ENCODE assay signal across 8 cellular contexts in the genomic region with DNA sequence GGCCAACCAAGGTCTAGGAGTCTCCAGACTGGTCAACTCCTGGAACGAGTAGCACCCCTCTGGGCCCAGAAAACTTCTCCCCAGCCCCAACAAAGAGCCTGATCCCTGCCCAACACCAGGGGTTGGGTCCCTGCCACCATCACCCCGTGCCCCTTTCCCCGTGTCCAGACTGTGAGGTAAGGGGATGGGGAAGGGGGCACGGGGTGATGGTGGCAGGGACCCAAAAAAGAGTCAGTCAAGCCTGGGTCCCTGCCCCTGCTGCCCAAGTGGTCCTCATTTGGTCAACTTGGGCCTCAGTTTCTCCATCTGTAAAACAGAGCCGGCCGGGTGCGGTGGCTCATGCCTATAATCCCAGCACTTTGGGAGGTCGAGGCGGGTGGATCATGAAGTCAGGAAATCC. TPM values are rescaled to one million over a fixed set of nuclear protein-coding genes. Genes with fewer than 3 reads are reported as not detected.
DNase-seq lines count a peak whose midpoint lies in the region; ATAC-seq and TF ChIP-seq lines count a peak whose summit lies in the region.

No MANE protein-coding gene starts in this region.

- H3K79me2 ChIP-seq in GM23248 (ENCODE audit: insufficient read depth) (peaks cover 28% of the 10 kb centered on the region), SU-DHL-6 (ENCODE audit: insufficient read depth, low read length) (peaks cover 33% of the 10 kb centered on the region)

- H3K4me3 ChIP-seq in GM23248 (no peak overlapping the region), SU-DHL-6 (ENCODE audit: insufficient read depth, low read length, poor library complexity, severe bottlenecking) (no peak overlapping the region), sigmoid colon (no peak overlapping the region)

- H3K9me2 ChIP-seq in GM23248 (ENCODE audit: insufficient read depth) (no peaks in the 10 kb centered on the region), SU-DHL-6 (replicated peaks; ENCODE audit: insufficient read depth, low read length) (no peaks in the 10 kb centered on the region)

- H3K27me3 ChIP-seq in GM23248 (replicated peaks; ENCODE audit: insufficient read depth) (no peaks in the 10 kb centered on the region), SU-DHL-6 (ENCODE audit: low read length) (no peaks in the 10 kb centered on the region), sigmoid colon (no peaks in the 10 kb centered on the region)

- H3K9me3 ChIP-seq in GM23248 (ENCODE audit: low read depth) (no peaks in the 10 kb centered on the region), SU-DHL-6 (ENCODE audit: insufficient read depth, low read length) (no peaks in the 10 kb centered on the region), sigmoid colon (no peaks in the 10 kb centered on the region)

- ATAC-seq in Right ventricle myocardium superior (ENCODE audit: poor library complexity): no peak
- no peak for ATAC-seq in GM21447 (IDR thresholded peaks at IDR 0.05; ENCODE audit: unreplicated experiment)
- ATAC-seq in HG02870 (IDR thresholded peaks at IDR 0.05; ENCODE audit: unreplicated experiment): no peak

- WGBS in GM23248 (ENCODE audit: low coverage in 1 of 2, low lambda C conversion rate in 2 of 2, missing lambda C conversion rate in 2 of 2), 2 experiments: 79 to 82% methylated on average over 7 to 9 of the region's 9 CpGs
- 79 to 90% methylated on average over 9 of the region's 9 CpGs for WGBS in sigmoid colon, 2 donors

- no peaks in the 10 kb centered on the region for H4K20me1 ChIP-seq in GM23248 (ENCODE audit: insufficient read depth)
- H4K20me1 ChIP-seq in SU-DHL-6 (ENCODE audit: low read depth, low read length): peaks cover 7% of the 10 kb centered on the region; the same call in 1 of the 2 replicates

- H3F3A ChIP-seq in GM23248 (ENCODE audit: insufficient read depth) (peaks cover 7% of the 10 kb centered on the region; the same call in 1 of the 2 replicates), SU-DHL-6 (ENCODE audit: insufficient read depth) (peaks cover 14% of the 10 kb centered on the region)

- in situ Hi-C loops in GM23248 (cut with MboI): no loop called here

- no peak for TF ChIP-seq CTCF in SU-DHL-6 (IDR thresholded peaks at IDR 0.05; ENCODE audit: insufficient read depth, low read length, poor library complexity, severe bottlenecking)
- TF ChIP-seq CTCF in sigmoid colon (IDR thresholded peaks at IDR 0.05): no peak

- H2AFZ ChIP-seq in GM23248 (peak overlapping the region; percentile 97; the same call in 1 of the 2 replicates), SU-DHL-6 (ENCODE audit: low read depth, low read length, severe bottlenecking) (no peak overlapping the region)

- H3K9ac ChIP-seq in GM23248: no peak overlapping the region
- H3K9ac ChIP-seq in SU-DHL-6 (ENCODE audit: low read length): peak overlapping the region; percentile 81

- DNase-seq in GM23248 (no peak), Right ventricle myocardium superior (peak; percentile 26), sigmoid colon (no peak), SKM-1 treated with dmso at 0.1 percent for 144 hours (lab: John Stamatoyannopoulos, UW; ENCODE audit: unreplicated experiment) (no peak)
- DNase-seq in NK-92 treated with Interleukin-12 subunit alpha and Interleukin-12 subunit beta, amount 100 ng/mL, for 24 hours (lab: John Stamatoyannopoulos, UW): no peak

- TF ChIP-seq POLR2A in sigmoid colon (IDR thresholded peaks at IDR 0.05): no peak

- H3K4me2 ChIP-seq in GM23248 (ENCODE audit: unreplicated experiment) (no peak overlapping the region), SU-DHL-6 (ENCODE audit: low read depth, low read length, poor library complexity, severe bottlenecking) (peak overlapping the region; percentile 95)

- intact Hi-C loops in Right ventricle myocardium superior (cut with DNase I): loop anchor here (5.0 kb wide), 2 partner anchors 46 to 184 kb away; partner anchors contain the start of gene SETD2
- intact Hi-C loops in sigmoid colon (cut with DNase I): loop anchor here (2.0 to 5.0 kb wide), 2 partner anchors 30 to 184 kb away; partner anchors contain the start of gene SETD2

- H3K27ac ChIP-seq in GM23248 (no peak overlapping the region), SU-DHL-6 (ENCODE audit: low read depth, low read length) (0 out of 2 replicates have a peak overlapping the region, but pooled peaks have one; percentile 18), sigmoid colon (peak overlapping the region; percentile 89 to 95 (median 94))

- H3K4me1 ChIP-seq in GM23248 (ENCODE audit: insufficient read depth): peaks cover 10% of the 10 kb centered on the region; the same call in 1 of the 2 replicates
- peaks cover 0 to 60% (median 53%) of the 10 kb centered on the region in 4 donors for H3K4me1 ChIP-seq in sigmoid colon

- TF ChIP-seq EP300 in sigmoid colon (IDR thresholded peaks at IDR 0.05): no peak

- no peaks in the 10 kb centered on the region for H3K36me3 ChIP-seq in GM23248 (ENCODE audit: low read depth)
- H3K36me3 ChIP-seq in SU-DHL-6 (ENCODE audit: low read length): no peaks in the 10 kb centered on the region; the same call in 1 of the 2 replicates
- no peaks in the 10 kb centered on the region for H3K36me3 ChIP-seq in sigmoid colon

RNA-seq across cellular contexts. Expression of gene NBEAL2, which starts 1.1 kb away (rescaled TPM):
- total RNA-seq in GM23248 (2014; rRNA removed; shearing (Covaris generic)): 2.8 and 4.7 TPM in 2 replicates
- polyA plus RNA-seq in GM23248 (2016; fragmentation: Nextera tagmentation; extraction: Ambion mirVana) (0.94 and 1.2 TPM in 2 replicates), sigmoid colon (10 to 100 TPM in 2 of 3 donors, 1 to 10 TPM in 1; 7.8 to 88.0 (median 11.3) TPM)
- total RNA-seq in Right ventricle myocardium superior (11.7 TPM), sigmoid colon (10 to 100 TPM in 3 of 4 donors, 1 to 10 TPM in 1; 9.6 to 36.0 (median 13.5) TPM)

RNA-seq across cellular contexts. Expression of gene CCDC12, which starts 1.8 kb away (rescaled TPM):
- total RNA-seq in GM23248 (2014; rRNA removed; shearing (Covaris generic)): 15.2 and 17.4 TPM in 2 replicates
- polyA plus RNA-seq in GM23248 (2016; fragmentation: Nextera tagmentation; extraction: Ambion mirVana) (42.7 and 43.8 TPM in 2 replicates), sigmoid colon (10 to 100 TPM; 58.9 to 80.9 (median 77.5) TPM)
- total RNA-seq in Right ventricle myocardium superior (29.2 TPM), sigmoid colon (10 to 100 TPM; 33.1 to 41.0 (median 36.6) TPM)
